In the genomic region with DNA sequence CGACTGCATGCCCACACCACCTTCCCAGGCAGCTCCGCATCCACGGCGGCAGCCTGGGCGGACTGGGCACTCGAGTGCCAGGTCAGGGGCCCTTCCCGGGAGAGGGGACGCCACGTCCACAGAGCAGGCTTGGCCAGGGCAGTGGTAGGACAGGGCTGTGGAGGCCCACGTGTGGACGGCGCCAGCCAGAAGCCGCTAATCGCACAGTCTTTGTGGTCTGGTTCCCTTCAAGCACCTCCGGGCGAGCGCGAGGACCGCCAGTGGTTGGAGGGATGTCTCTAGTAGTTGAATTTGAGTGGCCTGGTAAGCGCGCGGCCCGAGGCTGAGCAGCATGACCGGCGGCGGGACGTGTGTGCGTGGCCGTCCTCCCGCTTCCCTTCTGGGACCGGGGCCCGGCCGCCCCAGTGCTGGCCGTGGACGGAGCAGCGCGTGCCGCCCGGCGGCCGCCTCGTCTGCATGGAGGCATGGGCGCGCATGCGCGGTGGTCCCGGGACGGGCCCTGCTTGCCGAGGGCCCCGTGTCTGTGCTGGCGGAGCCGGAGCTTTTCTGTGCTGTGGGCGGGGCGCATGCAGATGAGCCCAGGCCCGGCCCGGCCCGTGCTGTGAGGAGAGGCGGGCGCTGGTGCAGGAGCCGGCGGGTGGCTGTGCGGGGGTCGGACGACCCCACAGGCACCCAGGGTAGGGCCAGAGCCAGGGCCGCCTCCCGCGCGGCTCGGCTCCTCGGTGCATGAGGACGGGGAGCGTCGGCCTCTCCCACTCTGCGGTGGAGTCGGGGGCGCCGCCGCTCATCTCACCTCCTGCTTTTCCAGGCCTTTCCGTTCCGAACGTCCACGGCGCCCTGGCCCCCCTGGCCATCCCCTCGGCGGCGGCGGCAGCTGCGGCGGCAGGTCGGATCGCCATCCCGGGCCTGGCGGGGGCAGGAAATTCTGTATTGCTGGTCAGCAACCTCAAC, we compare ENCODE assay signal across 31 cellular contexts. TPM values are rescaled to one million over a fixed set of nuclear protein-coding genes. Genes with fewer than 3 reads are reported as not detected.
DNase-seq lines count a peak whose midpoint lies in the region; ATAC-seq, FAIRE-seq and TF ChIP-seq lines count a peak whose summit lies in the region.
"Had no signal": no experiment of that assay in that cellular context is flagged by ENCODE, and none has a peak within 500 bp of the region (broad histone marks: within the 10 kb centered on the region; RNA-seq: fewer than 3 reads in every experiment).

No MANE protein-coding gene starts in this region.

- CTCF ChIA-PET in naive thymus-derived CD4-positive, alpha-beta T cell (lab: Charles Lee), result no interaction called here

- H3K4me1 ChIP-seq in naive thymus-derived CD4-positive, alpha-beta T cell (ENCODE audit: control insufficient read depth in 2 of 2, insufficient read depth in 2 of 2, low read length in 2 of 2), result peaks cover 20 to 26% of the 10 kb centered on the region in 2 donors

- POLR2A ChIA-PET in naive thymus-derived CD4-positive, alpha-beta T cell (lab: Charles Lee), result interaction anchor here (0.6 kb wide), 1 partner anchor 116 kb away, joined by 3 read pairs; no protein-coding TSS in a partner anchor

- H3K9me3 ChIP-seq in T-helper 17 cell (ENCODE audit: control insufficient read depth, low read length, poor library complexity, severe bottlenecking), result no peaks in the 10 kb centered on the region
- no peaks in the 10 kb centered on the region for H3K9me3 ChIP-seq in naive thymus-derived CD4-positive, alpha-beta T cell (ENCODE audit: control insufficient read depth in 2 of 3, low read length in 3 of 3)
- H3K9me3 ChIP-seq: spleen, stomach, upper lobe of left lung had no signal

- ATAC-seq in stimulated activated naive CD8-positive, alpha-beta T cell treated with anti-CD3 and anti-CD28 coated beads, Interleukin-15, amount 100 ng/mL, for 72 hours, result peak; percentile 49
- ATAC-seq in stimulated activated naive CD8-positive, alpha-beta T cell treated with anti-CD3 and anti-CD28 coated beads, Interleukin-15, Interleukin-2, amounts not matched to agents 100 U/mL and 50 U/mL, for 24 hours, result no peak
- ATAC-seq in T-helper 17 cell, result no peak
- peak; percentile 4 for ATAC-seq in naive thymus-derived CD4-positive, alpha-beta T cell
- ATAC-seq: activated CD8-positive, alpha-beta memory T cell treated with anti-CD3 and anti-CD28 coated beads, Interleukin-2, amount 10 ng/mL, durations not matched to agents 7 days and 5 days; PC-3 had no signal

- no peak overlapping the region for H3K27ac ChIP-seq in naive thymus-derived CD4-positive, alpha-beta T cell (ENCODE audit: low read depth, low read length)
- H3K27ac ChIP-seq: upper lobe of left lung had no signal

- peak overlapping the region in 1 of 2 donors; percentile 29 for H3K4me3 Mint-ChIP-seq in stimulated activated naive CD8-positive, alpha-beta T cell treated with anti-CD3 and anti-CD28 coated beads, Interleukin-15, amount 100 ng/mL, for 72 hours
- H3K4me3 Mint-ChIP-seq in T-helper 17 cell, result peak overlapping the region; percentile 31
- H3K4me3 Mint-ChIP-seq in naive thymus-derived CD4-positive, alpha-beta T cell, result no peak overlapping the region
- H3K4me3 Mint-ChIP-seq: activated CD8-positive, alpha-beta memory T cell treated with anti-CD3 and anti-CD28 coated beads, Interleukin-2, amount 10 ng/mL, durations not matched to agents 7 days and 5 days; activated naive CD8-positive, alpha-beta T cell; memory B cell had no signal

- peaks cover 5% of the 10 kb centered on the region for H3K36me3 Mint-ChIP-seq in T-helper 17 cell (ENCODE audit: low read depth)
- peaks cover 0 to 22% (median 10%) of the 10 kb centered on the region in 5 donors for H3K36me3 Mint-ChIP-seq in naive thymus-derived CD4-positive, alpha-beta T cell

- no peaks in the 10 kb centered on the region for H3K9me3 Mint-ChIP-seq in stimulated activated naive CD8-positive, alpha-beta T cell treated with anti-CD3 and anti-CD28 coated beads, Interleukin-15, amount 100 ng/mL, for 72 hours
- H3K9me3 Mint-ChIP-seq in naive thymus-derived CD4-positive, alpha-beta T cell, result no peaks in the 10 kb centered on the region
- H3K9me3 Mint-ChIP-seq: memory B cell had no signal

- no peaks in the 10 kb centered on the region for H3K27me3 Mint-ChIP-seq in stimulated activated naive CD8-positive, alpha-beta T cell treated with anti-CD3 and anti-CD28 coated beads, Interleukin-15, amount 100 ng/mL, for 72 hours
- no peaks in the 10 kb centered on the region for H3K27me3 Mint-ChIP-seq in T-helper 17 cell
- no peaks in the 10 kb centered on the region for H3K27me3 Mint-ChIP-seq in naive thymus-derived CD4-positive, alpha-beta T cell
- H3K27me3 Mint-ChIP-seq: activated CD8-positive, alpha-beta memory T cell treated with anti-CD3 and anti-CD28 coated beads, Interleukin-2, amount 10 ng/mL, durations not matched to agents 7 days and 5 days; activated naive CD8-positive, alpha-beta T cell; memory B cell had no signal

- H3K4me1 Mint-ChIP-seq in stimulated activated naive CD8-positive, alpha-beta T cell treated with anti-CD3 and anti-CD28 coated beads, Interleukin-15, amount 100 ng/mL, for 72 hours, result peaks cover 51% of the 10 kb centered on the region
- H3K4me1 Mint-ChIP-seq in T-helper 17 cell, result peaks cover 25% of the 10 kb centered on the region
- peaks cover 19 to 38% (median 30%) of the 10 kb centered on the region in 7 donors for H3K4me1 Mint-ChIP-seq in naive thymus-derived CD4-positive, alpha-beta T cell

- intact Hi-C loops in naive thymus-derived CD4-positive, alpha-beta T cell (cut with micrococcal nuclease), result no loop called here

- H3K27me3 ChIP-seq in naive thymus-derived CD4-positive, alpha-beta T cell (ENCODE audit: control insufficient read depth in 2 of 2, insufficient read depth in 2 of 2, low read length in 2 of 2), result no peaks in the 10 kb centered on the region
- H3K27me3 ChIP-seq: spleen, stomach, upper lobe of left lung had no signal

- no peak for DNase-seq in stimulated activated naive CD8-positive, alpha-beta T cell treated with anti-CD3 and anti-CD28 coated beads, Interleukin-15, amount 100 ng/mL, for 72 hours
- no peak for DNase-seq in stimulated activated naive CD8-positive, alpha-beta T cell treated with anti-CD3 and anti-CD28 coated beads, Interleukin-15, Interleukin-2, amounts not matched to agents 100 U/mL and 50 U/mL, for 24 hours
- no peak for DNase-seq in T-helper 17 cell
- no peak for DNase-seq in naive thymus-derived CD4-positive, alpha-beta T cell
- no peak for DNase-seq in AG08395 (ENCODE audit: low spot score)
- DNase-seq in D721Med (ENCODE audit: insufficient read length, low spot score), result no peak
- no peak for DNase-seq in activated CD4-positive, CD25-positive, alpha-beta regulatory T cell (lab: John Stamatoyannopoulos, UW)
- DNase-seq in cortex of kidney (lab: John Stamatoyannopoulos, UW), result no peak
- DNase-seq: activated CD4-positive, alpha-beta T cell treated with anti-CD3 and anti-CD28 coated beads for 48 hours; activated CD8-positive, alpha-beta memory T cell treated with anti-CD3 and anti-CD28 coated beads, Interleukin-2, amount 10 ng/mL, durations not matched to agents 7 days and 5 days; cerebellar nuclear complex; effector CD4-positive, alpha-beta T cell; hippocampal formation; islet precursor cell; NCI-H187; NCI-H82; PC-3; retina; spleen; stimulated activated CD4-positive, alpha-beta T cell treated with anti-CD3 and anti-CD28 coated beads, Interleukin-4, amount 100 ng/mL, for 1 hour; stomach; T-helper 1 cell had no signal

- H3K27ac Mint-ChIP-seq in stimulated activated naive CD8-positive, alpha-beta T cell treated with anti-CD3 and anti-CD28 coated beads, Interleukin-15, amount 100 ng/mL, for 72 hours, result peak overlapping the region in 1 of 2 donors; percentile 88
- no peak overlapping the region for H3K27ac Mint-ChIP-seq in T-helper 17 cell
- no peak overlapping the region for H3K27ac Mint-ChIP-seq in naive thymus-derived CD4-positive, alpha-beta T cell
- H3K27ac Mint-ChIP-seq: activated CD8-positive, alpha-beta memory T cell treated with anti-CD3 and anti-CD28 coated beads, Interleukin-2, amount 10 ng/mL, durations not matched to agents 7 days and 5 days; activated naive CD8-positive, alpha-beta T cell; memory B cell had no signal

- no peak overlapping the region for H3K4me3 ChIP-seq in naive thymus-derived CD4-positive, alpha-beta T cell (ENCODE audit: low read length)
- H3K4me3 ChIP-seq: spleen, stomach, upper lobe of left lung had no signal

- no peak for FAIRE-seq in D721Med (lab: Jason Lieb, UNC)
- FAIRE-seq: frontal cortex had no signal

- H3K36me3 ChIP-seq in naive thymus-derived CD4-positive, alpha-beta T cell (ENCODE audit: control insufficient read depth in 2 of 3, insufficient read depth in 3 of 3, low read length in 3 of 3), result peaks cover 25 to 91% (median 29%) of the 10 kb centered on the region in 3 experiments

- no peak for TF ChIP-seq CTCF in D721Med (IDR thresholded peaks at IDR 0.05; ENCODE audit: insufficient read depth, missing control alignments)

RNA-seq across cellular contexts. Expression of a gene that starts 8.6 kb away (rescaled TPM):
- total RNA-seq in T-helper 17 cell, result 100 to 1,000 TPM; 334 to 341 TPM
- 100 to 1,000 TPM; 313 to 524 (median 326) TPM for total RNA-seq in naive thymus-derived CD4-positive, alpha-beta T cell
- polyA plus RNA-seq in naive thymus-derived CD4-positive, alpha-beta T cell, result 100 to 1,000 TPM; 113 to 227 TPM

RNA-seq across cellular contexts. Expression of a gene that starts 15.9 kb away (rescaled TPM):
- not detected for total RNA-seq in T-helper 17 cell
- not detected for total RNA-seq in naive thymus-derived CD4-positive, alpha-beta T cell
- not detected for polyA plus RNA-seq in naive thymus-derived CD4-positive, alpha-beta T cell
- total RNA-seq: activated CD8-positive, alpha-beta memory T cell treated with anti-CD3 and anti-CD28 coated beads, Interleukin-2, amount 10 ng/mL, durations not matched to agents 7 days and 5 days; HT-29; PC-3 had no signal
- polyA plus RNA-seq: esophagus had no signal

RNA-seq across cellular contexts. Expression of a gene that starts 21.8 kb away (rescaled TPM):
- total RNA-seq in T-helper 17 cell, result 1 to 10 TPM in 1 of 2 donors, under 1 TPM in 1; 0.90 to 1.2 TPM
- total RNA-seq in naive thymus-derived CD4-positive, alpha-beta T cell, result 1 to 10 TPM in 1 of 5 experiments, under 1 TPM in 1, not detected in 3; 0.64 to 4.1 TPM
- not detected for polyA plus RNA-seq in naive thymus-derived CD4-positive, alpha-beta T cell
- total RNA-seq: activated CD8-positive, alpha-beta memory T cell treated with anti-CD3 and anti-CD28 coated beads, Interleukin-2, amount 10 ng/mL, durations not matched to agents 7 days and 5 days; HT-29; myocyte; PC-3 had no signal
- polyA plus RNA-seq: esophagus had no signal

RNA-seq across cellular contexts. Expression of a gene that starts 34.9 kb away (rescaled TPM):
- not detected for total RNA-seq in T-helper 17 cell
- 1 to 10 TPM in 1 of 5 experiments, not detected in 4; 2.7 TPM for total RNA-seq in naive thymus-derived CD4-positive, alpha-beta T cell
- polyA plus RNA-seq in naive thymus-derived CD4-positive, alpha-beta T cell, result not detected
- total RNA-seq: activated CD8-positive, alpha-beta memory T cell treated with anti-CD3 and anti-CD28 coated beads, Interleukin-2, amount 10 ng/mL, durations not matched to agents 7 days and 5 days; HT-29; myocyte; osteocyte had no signal
- polyA plus RNA-seq: AG04450, esophagus had no signal

RNA-seq across cellular contexts. Expression of a gene that starts 46.2 kb away (rescaled TPM):
- not detected for total RNA-seq in T-helper 17 cell
- 1 to 10 TPM in 1 of 5 experiments, not detected in 4; 4.9 TPM for total RNA-seq in naive thymus-derived CD4-positive, alpha-beta T cell
- not detected for polyA plus RNA-seq in naive thymus-derived CD4-positive, alpha-beta T cell
- total RNA-seq: activated CD8-positive, alpha-beta memory T cell treated with anti-CD3 and anti-CD28 coated beads, Interleukin-2, amount 10 ng/mL, durations not matched to agents 7 days and 5 days; frontal cortex; HT-29; myocyte; PC-3 had no signal
- polyA plus RNA-seq: AG04450 had no signal

Comparison
In these comparisons a context has a peak if more than half of its experiments do, and no peak if none do; other contexts are left out.
1. ATAC-seq: peak in stimulated activated naive CD8-positive, alpha-beta T cell treated with anti-CD3 and anti-CD28 coated beads, Interleukin-15, amount 100 ng/mL, for 72 hours (single experiment) and naive thymus-derived CD4-positive, alpha-beta T cell (single experiment); none in stimulated activated naive CD8-positive, alpha-beta T cell treated with anti-CD3 and anti-CD28 coated beads, Interleukin-15, Interleukin-2, amounts not matched to agents 100 U/mL and 50 U/mL, for 24 hours (single experiment) and T-helper 17 cell (single experiment).